Comparison of ENCODE assay signal across 10 cellular contexts in the genomic region with DNA sequence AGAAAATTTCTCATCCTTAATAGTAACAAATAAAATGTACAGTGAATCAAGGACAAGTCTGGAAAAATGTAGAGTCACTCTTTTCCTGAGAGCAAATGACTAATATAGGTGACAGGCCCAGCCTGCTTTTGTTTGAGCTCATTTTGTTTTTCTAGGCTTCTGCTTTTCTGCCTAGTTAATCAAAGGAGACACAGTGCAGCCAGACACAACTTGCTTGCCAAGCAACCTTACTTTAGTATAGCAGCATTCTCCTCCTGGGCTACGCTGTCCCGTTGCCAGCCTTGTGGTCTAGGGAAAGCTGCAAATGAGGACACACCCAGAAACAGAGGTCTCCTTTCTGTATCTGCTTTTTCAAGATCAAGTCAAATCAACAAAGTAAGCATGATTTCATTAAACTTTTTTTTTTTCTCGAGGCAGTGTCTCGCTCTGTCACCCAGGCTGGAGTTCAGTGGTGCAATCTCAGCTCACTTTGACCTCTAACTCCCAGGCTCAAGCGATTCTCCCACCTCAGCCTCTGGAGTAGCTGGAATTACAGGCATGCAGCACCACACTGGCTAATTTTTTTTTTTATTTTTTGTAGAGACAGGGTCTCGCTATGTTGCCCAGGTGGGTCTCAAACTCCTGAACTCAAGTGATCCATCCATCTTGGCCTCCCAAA. TPM values are rescaled to one million over a fixed set of nuclear protein-coding genes. Genes with fewer than 3 reads are reported as not detected.
A peak's percentile ranks its signal among the peaks of the same experiment; 100 is the strongest.
DNase-seq lines count a peak whose midpoint lies in the region; ATAC-seq and TF ChIP-seq lines count a peak whose summit lies in the region.
"Had no signal": no experiment of that assay in that cellular context is flagged by ENCODE, and none has a peak within 500 bp of the region (broad histone marks: within the 10 kb centered on the region; RNA-seq: fewer than 3 reads in every experiment).

No MANE protein-coding gene starts in this region.

- H3K4me1 ChIP-seq in HEK293 (ENCODE audit: control insufficient read depth, insufficient read depth, low read length), result no peaks in the 10 kb centered on the region; the same call in 1 of the 2 replicates
- H3K4me1 ChIP-seq in OCI-LY7 (ENCODE audit: insufficient read depth, low read length, poor library complexity, severe bottlenecking), result peaks cover 35% of the 10 kb centered on the region

- intact Hi-C loops in left ventricle myocardium superior (cut with micrococcal nuclease), result no loop called here
- intact Hi-C loops in sciatic nerve (cut with DNase I), result no loop called here
- intact Hi-C loops in OCI-LY7 (cut with micrococcal nuclease; ENCODE audit: unreplicated experiment), result no loop called here

- H3K27ac ChIP-seq in HEK293 (ENCODE audit: extremely low read depth, low read depth, low read length) (no peak overlapping the region), OCI-LY7 (ENCODE audit: low read depth, low read length, poor library complexity, severe bottlenecking) (no peak overlapping the region)
- H3K27ac ChIP-seq: KMS-11 had no signal

- H3K36me3 ChIP-seq in HEK293 (ENCODE audit: control insufficient read depth in 2 of 2, insufficient read depth in 1 of 2, low read length in 2 of 2), result peaks cover 0 to 13% of the 10 kb centered on the region in 2 experiments; a peak in 1 of 3 replicates
- peaks cover 26% of the 10 kb centered on the region for H3K36me3 ChIP-seq in OCI-LY7 (ENCODE audit: insufficient read depth, low read length)

- H3K4me3 ChIP-seq in HEK293 (ENCODE audit: low read depth, low read length) (no peak overlapping the region), OCI-LY7 (ENCODE audit: low read depth, low read length, poor library complexity, severe bottlenecking) (no peak overlapping the region)

- in situ Hi-C loops in GM13977 (cut with MboI; ENCODE audit: low pct_unique_long_range_greater_than_20kb, low sequenced_read_pairs, unreplicated experiment), result no loop called here

- peak overlapping the region in 1 of 5 experiments; percentile 22 for H3K4me3 Mint-ChIP-seq in brain

- ATAC-seq in left ventricle myocardium superior (peak; percentile 68), sciatic nerve (peak; percentile 78)
- no peak for ATAC-seq in activated naive CD4-positive, alpha-beta T cell treated with anti-CD3 and anti-CD28 coated beads, Interleukin-2, amount 50 U/mL, for 72 hours

- H3K79me2 ChIP-seq in OCI-LY7 (ENCODE audit: insufficient read depth, low read depth, low read length), result no peaks in the 10 kb centered on the region

- TF ChIP-seq CTCF in HEK293 (tag by site-specific recombination; IDR thresholded peaks at IDR 0.05) (no peak), brain (conservative IDR thresholded peaks at IDR 0.05) (no peak), GM13977 (IDR thresholded peaks at IDR 0.05; ENCODE audit: extremely low read depth, insufficient read depth, missing control alignments) (no peak), OCI-LY7 (conservative IDR thresholded peaks at IDR 0.05; ENCODE audit: low read length) (no peak)

- DNase-seq in left ventricle myocardium superior, result peak; percentile 71
- DNase-seq in sciatic nerve (ENCODE audit: low spot score), result peak; percentile 65
- DNase-seq in activated naive CD4-positive, alpha-beta T cell treated with anti-CD3 and anti-CD28 coated beads, Interleukin-2, amount 50 U/mL, for 72 hours (ENCODE audit: low spot score in 2 of 2), result no peak
- DNase-seq in GM13977 (ENCODE audit: low spot score), result no peak
- no peak for DNase-seq in OCI-LY7 (ENCODE audit: low spot score)
- no peak for DNase-seq in inferior parietal cortex (ENCODE audit: extremely low spot score)
- DNase-seq: NCI-H82 had no signal

- H3K36me3 Mint-ChIP-seq in brain, result no peaks in the 10 kb centered on the region
- H3K36me3 Mint-ChIP-seq in activated naive CD4-positive, alpha-beta T cell treated with anti-CD3 and anti-CD28 coated beads, Interleukin-2, amount 50 U/mL, for 72 hours, result peaks cover under 1% of the 10 kb centered on the region in 2 donors

- H3K9me3 Mint-ChIP-seq in brain, result no peaks in the 10 kb centered on the region
- no peaks in the 10 kb centered on the region for H3K9me3 Mint-ChIP-seq in activated naive CD4-positive, alpha-beta T cell treated with anti-CD3 and anti-CD28 coated beads, Interleukin-2, amount 50 U/mL, for 72 hours

- no peaks in the 10 kb centered on the region for H4K20me1 ChIP-seq in OCI-LY7 (ENCODE audit: insufficient read depth, low read length)

- peaks cover 9% of the 10 kb centered on the region for H3K4me1 Mint-ChIP-seq in brain

- H3K27me3 Mint-ChIP-seq in brain, result no peaks in the 10 kb centered on the region

- H3K27ac Mint-ChIP-seq in brain, result peak overlapping the region in 4 of 5 experiments; percentile 26 to 74 (median 62)
- H3K27ac Mint-ChIP-seq in activated naive CD4-positive, alpha-beta T cell treated with anti-CD3 and anti-CD28 coated beads, Interleukin-2, amount 50 U/mL, for 72 hours, result no peak overlapping the region

- CTCF ChIA-PET in HEK293 (lab: Yijun Ruan, JAX), result interaction anchor here (0.6 to 1.3 kb wide), 3 partner anchors 18 to 64 kb away, joined by 3 to 8 read pairs (median 6); no protein-coding TSS in a partner anchor
- CTCF ChIA-PET in OCI-LY7 (lab: Charles Lee; ENCODE audit: unreplicated experiment), result no interaction called here

- H3K9me2 ChIP-seq in OCI-LY7 (ENCODE audit: insufficient read depth, low read length), result no peaks in the 10 kb centered on the region

- no peak overlapping the region for H2AFZ ChIP-seq in OCI-LY7 (ENCODE audit: low read length)

- POLR2A ChIA-PET in HEK293 (lab: Yijun Ruan, JAX), result interaction anchor here (0.8 kb wide), 1 partner anchor 16 kb away, joined by 3 read pairs; no protein-coding TSS in a partner anchor
- POLR2A ChIA-PET in OCI-LY7 (lab: Charles Lee), result interaction anchor here (0.6 to 2.2 kb wide), 8 partner anchors 10 to 64 kb away, joined by 3 to 9 read pairs (median 5); partner anchors contain the start of gene GINS3

- H3K4me2 ChIP-seq in OCI-LY7 (ENCODE audit: low read length), result no peak overlapping the region
- H3K4me2 ChIP-seq: KMS-11 had no signal

- no TSS peak for BruUV-seq in OCI-LY7 (replicated peaks; lab: Mats Ljungman, UMichigan)

- H3K9me3 ChIP-seq in HEK293 (ENCODE audit: control insufficient read depth, insufficient read depth, low read depth, low read length) (no peaks in the 10 kb centered on the region), OCI-LY7 (ENCODE audit: low read length) (no peaks in the 10 kb centered on the region)

TF ChIP-seq in HEK293, 187 proteins besides CTCF, POLR2A, EP300 and RAD21:
- 0 out of 2 replicates have a peak, but pooled peaks have one; percentile 9 for TF ChIP-seq KLF1 (tag by site-specific recombination; IDR thresholded peaks at IDR 0.05)
- no peak for TF ChIP-seq ZNF23 (tag by site-specific recombination; IDR thresholded peaks at IDR 0.05; ENCODE audit: borderline replicate concordance)
- no peak for TF ChIP-seq ZNF654 (tag by site-specific recombination; IDR thresholded peaks at IDR 0.05; ENCODE audit: low read depth)
- no peak for TF ChIP-seq ZNF423 (tag by site-specific recombination; IDR thresholded peaks at IDR 0.05)
- TF ChIP-seq, protein P1, sequence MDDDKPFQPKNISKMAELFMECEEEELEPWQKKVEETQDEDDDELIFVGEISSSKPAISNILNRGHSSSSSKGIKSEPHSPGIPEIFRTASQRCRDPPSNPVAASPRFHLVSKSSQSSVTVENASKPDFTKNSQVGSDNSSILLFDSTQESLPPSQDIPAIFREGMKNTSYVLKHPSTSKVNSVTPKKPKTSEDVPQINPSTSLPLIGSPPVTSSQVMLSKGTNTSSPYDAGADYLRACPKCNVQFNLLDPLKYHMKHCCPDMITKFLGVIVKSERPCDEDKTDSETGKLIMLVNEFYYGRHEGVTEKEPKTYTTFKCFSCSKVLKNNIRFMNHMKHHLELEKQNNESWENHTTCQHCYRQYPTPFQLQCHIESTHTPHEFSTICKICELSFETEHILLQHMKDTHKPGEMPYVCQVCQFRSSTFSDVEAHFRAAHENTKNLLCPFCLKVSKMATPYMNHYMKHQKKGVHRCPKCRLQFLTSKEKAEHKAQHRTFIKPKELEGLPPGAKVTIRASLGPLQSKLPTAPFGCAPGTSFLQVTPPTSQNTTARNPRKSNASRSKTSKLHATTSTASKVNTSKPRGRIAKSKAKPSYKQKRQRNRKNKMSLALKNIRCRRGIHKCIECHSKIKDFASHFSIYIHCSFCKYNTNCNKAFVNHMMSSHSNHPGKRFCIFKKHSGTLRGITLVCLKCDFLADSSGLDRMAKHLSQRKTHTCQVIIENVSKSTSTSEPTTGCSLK (tag by site-specific recombination; IDR thresholded peaks at IDR 0.05), result no peak
- no peak for TF ChIP-seq ZNF626 (tag by site-specific recombination; IDR thresholded peaks at IDR 0.05)
- 0 out of 2 replicates have a peak, but pooled peaks have one; percentile 16 for TF ChIP-seq ZNF335 (tag by site-specific recombination; conservative IDR thresholded peaks at IDR 0.05)
- TF ChIP-seq ZNF48 (tag by site-specific recombination; IDR thresholded peaks at IDR 0.05), result no peak
- TF ChIP-seq ZNF114 (tag by site-specific recombination; IDR thresholded peaks at IDR 0.05), result no peak
- TF ChIP-seq ZNF404 (tag by site-specific recombination; IDR thresholded peaks at IDR 0.05), result no peak
- no peak for TF ChIP-seq ZNF558 (tag by site-specific recombination; IDR thresholded peaks at IDR 0.05)
- TF ChIP-seq ZNF140 (tag by site-specific recombination; IDR thresholded peaks at IDR 0.05), result no peak
- no peak for TF ChIP-seq ZNF670 (tag by site-specific recombination; IDR thresholded peaks at IDR 0.05; ENCODE audit: low read depth)
- no peak for TF ChIP-seq ZNF623 (tag by site-specific recombination; IDR thresholded peaks at IDR 0.05)
- no peak for TF ChIP-seq ZNF707 (tag by site-specific recombination; IDR thresholded peaks at IDR 0.05)
- TF ChIP-seq ZNF629 (tag by site-specific recombination; IDR thresholded peaks at IDR 0.05), result no peak
- TF ChIP-seq OSR2 (tag by site-specific recombination; IDR thresholded peaks at IDR 0.05), result peak; percentile 72
- TF ChIP-seq ZNF621 (tag by site-specific recombination; IDR thresholded peaks at IDR 0.05), result no peak

RNA-seq across cellular contexts. Expression of gene GINS3, which starts 17.2 kb away (rescaled TPM):
- polyA plus RNA-seq in brain (ENCODE audit: insufficient read depth, low read depth, low replicate concordance), result 11.3 TPM
- total RNA-seq in left ventricle myocardium superior (6.5 TPM), sciatic nerve (3.1 TPM), OCI-LY7 (2022) (50.4 and 50.5 TPM in 2 replicates)
- total RNA-seq in activated naive CD4-positive, alpha-beta T cell treated with anti-CD3 and anti-CD28 coated beads, Interleukin-2, amount 50 U/mL, for 72 hours, result 10 to 100 TPM; 22.2 to 24.4 TPM
- total RNA-seq in OCI-LY7 (2014; rRNA removed; shearing (Covaris generic)), result 35.7 and 49.1 TPM in 2 replicates

Comparison
In these comparisons a context has a peak if more than half of its experiments do, and no peak if none do; other contexts are left out.
1. H3K27ac Mint-ChIP-seq: peak in brain (4 of 5); none in activated naive CD4-positive, alpha-beta T cell treated with anti-CD3 and anti-CD28 coated beads, Interleukin-2, amount 50 U/mL, for 72 hours (0 of 2).
2. ATAC-seq: peak in left ventricle myocardium superior (single experiment) and sciatic nerve (single experiment); none in activated naive CD4-positive, alpha-beta T cell treated with anti-CD3 and anti-CD28 coated beads, Interleukin-2, amount 50 U/mL, for 72 hours (0 of 2).
3. DNase-seq: peak in left ventricle myocardium superior (single experiment) and sciatic nerve (single experiment); none in activated naive CD4-positive, alpha-beta T cell treated with anti-CD3 and anti-CD28 coated beads, Interleukin-2, amount 50 U/mL, for 72 hours (0 of 2), GM13977 (single experiment), OCI-LY7 (single experiment) and inferior parietal cortex (single experiment).